Comparison of ENCODE assay signal across 1 cellular context in the genomic region with DNA sequence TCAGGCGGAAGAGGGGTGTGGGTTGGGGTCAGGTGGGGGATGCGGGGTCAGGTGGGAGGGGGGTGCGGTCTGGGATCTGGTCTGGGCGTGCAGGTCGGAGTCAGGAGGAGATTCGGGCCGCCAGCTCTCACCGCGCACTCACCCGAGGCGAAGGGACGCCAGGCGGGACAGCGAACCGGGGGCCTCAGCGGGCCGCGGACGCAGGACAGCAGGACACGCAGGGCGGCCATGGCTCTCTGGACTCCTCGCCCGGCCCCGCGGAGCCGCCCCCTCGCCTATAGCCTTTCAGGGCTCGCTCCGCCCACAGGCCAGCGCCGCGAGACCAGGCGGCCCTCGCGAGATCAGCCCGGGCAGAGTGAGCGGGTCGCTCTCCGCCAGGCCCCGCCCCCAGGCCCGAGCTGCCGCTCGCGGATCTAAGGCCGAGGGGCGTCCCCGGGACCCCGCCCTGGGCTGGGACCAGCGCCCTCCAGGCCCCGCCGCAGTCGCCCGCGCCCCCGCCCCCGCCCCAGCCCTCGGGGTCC.
A peak's percentile ranks its signal among the peaks of the same experiment; 100 is the strongest.
TF ChIP-seq lines count a peak whose summit lies in the region.

A gene (minus strand): TSS at position 251 of the 521 bp plus-strand sequence. CDS start 21 bp downstream, at position 230.

TF ChIP-seq in HEK293, 187 proteins besides CTCF, POLR2A, EP300 and RAD21 (continued from another document and continues in another):
- no peak for TF ChIP-seq ZNF571 (tag by site-specific recombination; IDR thresholded peaks at IDR 0.05)
- no peak for TF ChIP-seq ZNF416 (tag by site-specific recombination; IDR thresholded peaks at IDR 0.05)
- TF ChIP-seq OVOL3 (tag by site-specific recombination; IDR thresholded peaks at IDR 0.05) = no peak
- TF ChIP-seq ZNF660 (tag by site-specific recombination; IDR thresholded peaks at IDR 0.05) = no peak
- TF ChIP-seq ZNF350 (tag by site-specific recombination; IDR thresholded peaks at IDR 0.05) = no peak
- TF ChIP-seq, protein P1, sequence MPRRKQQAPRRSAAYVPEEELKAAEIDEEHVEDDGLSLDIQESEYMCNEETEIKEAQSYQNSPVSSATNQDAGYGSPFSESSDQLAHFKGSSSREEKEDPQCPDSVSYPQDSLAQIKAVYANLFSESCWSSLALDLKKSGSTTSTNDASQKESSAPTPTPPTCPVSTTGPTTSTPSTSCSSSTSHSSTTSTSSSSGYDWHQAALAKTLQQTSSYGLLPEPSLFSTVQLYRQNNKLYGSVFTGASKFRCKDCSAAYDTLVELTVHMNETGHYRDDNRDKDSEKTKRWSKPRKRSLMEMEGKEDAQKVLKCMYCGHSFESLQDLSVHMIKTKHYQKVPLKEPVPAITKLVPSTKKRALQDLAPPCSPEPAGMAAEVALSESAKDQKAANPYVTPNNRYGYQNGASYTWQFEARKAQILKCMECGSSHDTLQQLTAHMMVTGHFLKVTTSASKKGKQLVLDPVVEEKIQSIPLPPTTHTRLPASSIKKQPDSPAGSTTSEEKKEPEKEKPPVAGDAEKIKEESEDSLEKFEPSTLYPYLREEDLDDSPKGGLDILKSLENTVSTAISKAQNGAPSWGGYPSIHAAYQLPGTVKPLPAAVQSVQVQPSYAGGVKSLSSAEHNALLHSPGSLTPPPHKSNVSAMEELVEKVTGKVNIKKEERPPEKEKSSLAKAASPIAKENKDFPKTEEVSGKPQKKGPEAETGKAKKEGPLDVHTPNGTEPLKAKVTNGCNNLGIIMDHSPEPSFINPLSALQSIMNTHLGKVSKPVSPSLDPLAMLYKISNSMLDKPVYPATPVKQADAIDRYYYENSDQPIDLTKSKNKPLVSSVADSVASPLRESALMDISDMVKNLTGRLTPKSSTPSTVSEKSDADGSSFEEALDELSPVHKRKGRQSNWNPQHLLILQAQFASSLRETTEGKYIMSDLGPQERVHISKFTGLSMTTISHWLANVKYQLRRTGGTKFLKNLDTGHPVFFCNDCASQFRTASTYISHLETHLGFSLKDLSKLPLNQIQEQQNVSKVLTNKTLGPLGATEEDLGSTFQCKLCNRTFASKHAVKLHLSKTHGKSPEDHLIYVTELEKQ (tag by site-specific recombination; IDR thresholded peaks at IDR 0.05; ENCODE audit: borderline replicate concordance) = no peak
- peak; percentile 82; the same call in 1 of the 2 replicates for TF ChIP-seq ZBTB7A (tag by site-specific recombination; IDR thresholded peaks at IDR 0.05; ENCODE audit: low read depth)
- no peak for TF ChIP-seq ZNF311 (tag by site-specific recombination; IDR thresholded peaks at IDR 0.05; ENCODE audit: borderline replicate concordance)
- TF ChIP-seq ZNF24 (tag by site-specific recombination; IDR thresholded peaks at IDR 0.05) = no peak
- no peak for TF ChIP-seq IKZF3 (tag by site-specific recombination; IDR thresholded peaks at IDR 0.05)
- TF ChIP-seq, protein P2, sequence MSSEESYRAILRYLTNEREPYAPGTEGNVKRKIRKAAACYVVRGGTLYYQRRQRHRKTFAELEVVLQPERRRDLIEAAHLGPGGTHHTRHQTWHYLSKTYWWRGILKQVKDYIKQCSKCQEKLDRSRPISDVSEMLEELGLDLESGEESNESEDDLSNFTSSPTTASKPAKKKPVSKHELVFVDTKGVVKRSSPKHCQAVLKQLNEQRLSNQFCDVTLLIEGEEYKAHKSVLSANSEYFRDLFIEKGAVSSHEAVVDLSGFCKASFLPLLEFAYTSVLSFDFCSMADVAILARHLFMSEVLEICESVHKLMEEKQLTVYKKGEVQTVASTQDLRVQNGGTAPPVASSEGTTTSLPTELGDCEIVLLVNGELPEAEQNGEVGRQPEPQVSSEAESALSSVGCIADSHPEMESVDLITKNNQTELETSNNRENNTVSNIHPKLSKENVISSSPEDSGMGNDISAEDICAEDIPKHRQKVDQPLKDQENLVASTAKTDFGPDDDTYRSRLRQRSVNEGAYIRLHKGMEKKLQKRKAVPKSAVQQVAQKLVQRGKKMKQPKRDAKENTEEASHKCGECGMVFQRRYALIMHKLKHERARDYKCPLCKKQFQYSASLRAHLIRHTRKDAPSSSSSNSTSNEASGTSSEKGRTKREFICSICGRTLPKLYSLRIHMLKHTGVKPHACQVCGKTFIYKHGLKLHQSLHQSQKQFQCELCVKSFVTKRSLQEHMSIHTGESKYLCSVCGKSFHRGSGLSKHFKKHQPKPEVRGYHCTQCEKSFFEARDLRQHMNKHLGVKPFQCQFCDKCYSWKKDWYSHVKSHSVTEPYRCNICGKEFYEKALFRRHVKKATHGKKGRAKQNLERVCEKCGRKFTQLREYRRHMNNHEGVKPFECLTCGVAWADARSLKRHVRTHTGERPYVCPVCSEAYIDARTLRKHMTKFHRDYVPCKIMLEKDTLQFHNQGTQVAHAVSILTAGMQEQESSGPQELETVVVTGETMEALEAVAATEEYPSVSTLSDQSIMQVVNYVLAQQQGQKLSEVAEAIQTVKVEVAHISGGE (tag by site-specific recombination; conservative IDR thresholded peaks at IDR 0.05; ENCODE audit: low read depth) = no peak
- no peak for TF ChIP-seq ZNF707 (tag by site-specific recombination; IDR thresholded peaks at IDR 0.05)
- TF ChIP-seq ZNF214 (tag by site-specific recombination; IDR thresholded peaks at IDR 0.05; ENCODE audit: borderline replicate concordance) = no peak
- no peak for TF ChIP-seq ZNF274 (IDR thresholded peaks at IDR 0.05; ENCODE audit: low read length)
- TF ChIP-seq ZNF274 (tag by site-specific recombination; IDR thresholded peaks at IDR 0.05; ENCODE audit: borderline replicate concordance) = no peak
- TF ChIP-seq ZFHX2 (tag by site-specific recombination; conservative IDR thresholded peaks at IDR 0.05) = peak; percentile 72
- no peak for TF ChIP-seq ZNF341 (tag by site-specific recombination; IDR thresholded peaks at IDR 0.05; ENCODE audit: low read depth)
- TF ChIP-seq ZBTB8A (tag by site-specific recombination; IDR thresholded peaks at IDR 0.05) = peak; percentile 68; the same call in 1 of the 2 replicates
- TF ChIP-seq, protein P3, sequence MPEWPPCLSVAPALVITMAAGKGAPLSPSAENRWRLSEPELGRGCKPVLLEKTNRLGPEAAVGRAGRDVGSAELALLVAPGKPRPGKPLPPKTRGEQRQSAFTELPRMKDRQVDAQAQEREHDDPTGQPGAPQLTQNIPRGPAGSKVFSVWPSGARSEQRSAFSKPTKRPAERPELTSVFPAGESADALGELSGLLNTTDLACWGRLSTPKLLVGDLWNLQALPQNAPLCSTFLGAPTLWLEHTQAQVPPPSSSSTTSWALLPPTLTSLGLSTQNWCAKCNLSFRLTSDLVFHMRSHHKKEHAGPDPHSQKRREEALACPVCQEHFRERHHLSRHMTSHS (tag by site-specific recombination; IDR thresholded peaks at IDR 0.05) = no peak
- TF ChIP-seq, protein P4, sequence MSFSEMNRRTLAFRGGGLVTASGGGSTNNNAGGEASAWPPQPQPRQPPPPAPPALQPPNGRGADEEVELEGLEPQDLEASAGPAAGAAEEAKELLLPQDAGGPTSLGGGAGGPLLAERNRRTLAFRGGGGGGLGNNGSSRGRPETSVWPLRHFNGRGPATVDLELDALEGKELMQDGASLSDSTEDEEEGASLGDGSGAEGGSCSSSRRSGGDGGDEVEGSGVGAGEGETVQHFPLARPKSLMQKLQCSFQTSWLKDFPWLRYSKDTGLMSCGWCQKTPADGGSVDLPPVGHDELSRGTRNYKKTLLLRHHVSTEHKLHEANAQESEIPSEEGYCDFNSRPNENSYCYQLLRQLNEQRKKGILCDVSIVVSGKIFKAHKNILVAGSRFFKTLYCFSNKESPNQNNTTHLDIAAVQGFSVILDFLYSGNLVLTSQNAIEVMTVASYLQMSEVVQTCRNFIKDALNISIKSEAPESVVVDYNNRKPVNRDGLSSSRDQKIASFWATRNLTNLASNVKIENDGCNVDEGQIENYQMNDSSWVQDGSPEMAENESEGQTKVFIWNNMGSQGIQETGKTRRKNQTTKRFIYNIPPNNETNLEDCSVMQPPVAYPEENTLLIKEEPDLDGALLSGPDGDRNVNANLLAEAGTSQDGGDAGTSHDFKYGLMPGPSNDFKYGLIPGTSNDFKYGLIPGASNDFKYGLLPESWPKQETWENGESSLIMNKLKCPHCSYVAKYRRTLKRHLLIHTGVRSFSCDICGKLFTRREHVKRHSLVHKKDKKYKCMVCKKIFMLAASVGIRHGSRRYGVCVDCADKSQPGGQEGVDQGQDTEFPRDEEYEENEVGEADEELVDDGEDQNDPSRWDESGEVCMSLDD (tag by site-specific recombination; IDR thresholded peaks at IDR 0.05) = peak; percentile 77
- TF ChIP-seq, protein P5, sequence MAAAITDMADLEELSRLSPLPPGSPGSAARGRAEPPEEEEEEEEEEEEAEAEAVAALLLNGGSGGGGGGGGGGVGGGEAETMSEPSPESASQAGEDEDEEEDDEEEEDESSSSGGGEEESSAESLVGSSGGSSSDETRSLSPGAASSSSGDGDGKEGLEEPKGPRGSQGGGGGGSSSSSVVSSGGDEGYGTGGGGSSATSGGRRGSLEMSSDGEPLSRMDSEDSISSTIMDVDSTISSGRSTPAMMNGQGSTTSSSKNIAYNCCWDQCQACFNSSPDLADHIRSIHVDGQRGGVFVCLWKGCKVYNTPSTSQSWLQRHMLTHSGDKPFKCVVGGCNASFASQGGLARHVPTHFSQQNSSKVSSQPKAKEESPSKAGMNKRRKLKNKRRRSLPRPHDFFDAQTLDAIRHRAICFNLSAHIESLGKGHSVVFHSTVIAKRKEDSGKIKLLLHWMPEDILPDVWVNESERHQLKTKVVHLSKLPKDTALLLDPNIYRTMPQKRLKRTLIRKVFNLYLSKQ (tag by site-specific recombination; IDR thresholded peaks at IDR 0.05; ENCODE audit: borderline replicate concordance) = no peak
- no peak for TF ChIP-seq ZNF175 (tag by site-specific recombination; IDR thresholded peaks at IDR 0.05)
- no peak for TF ChIP-seq ZNF366 (tag by site-specific recombination; conservative IDR thresholded peaks at IDR 0.05)
- no peak; the same call in 1 of the 2 replicates for TF ChIP-seq ZBTB20 (tag by site-specific recombination; IDR thresholded peaks at IDR 0.05)
- no peak for TF ChIP-seq ZNF239 (tag by site-specific recombination; IDR thresholded peaks at IDR 0.05)
- TF ChIP-seq SP3 (tag by site-specific recombination; IDR thresholded peaks at IDR 0.05) = peak; percentile 93
- TF ChIP-seq HOXD13 (CRISPR knock-in tag; IDR thresholded peaks at IDR 0.05; ENCODE audit: borderline replicate concordance) = no peak
- no peak for TF ChIP-seq ZNF132 (tag by site-specific recombination; IDR thresholded peaks at IDR 0.05; ENCODE audit: borderline replicate concordance)
- TF ChIP-seq ZFP3 (tag by site-specific recombination; IDR thresholded peaks at IDR 0.05; ENCODE audit: low read depth) = no peak
- TF ChIP-seq TRIM28 (IDR thresholded peaks at IDR 0.05; ENCODE audit: borderline replicate concordance, low read length) = no peak
- TF ChIP-seq, protein P6, sequence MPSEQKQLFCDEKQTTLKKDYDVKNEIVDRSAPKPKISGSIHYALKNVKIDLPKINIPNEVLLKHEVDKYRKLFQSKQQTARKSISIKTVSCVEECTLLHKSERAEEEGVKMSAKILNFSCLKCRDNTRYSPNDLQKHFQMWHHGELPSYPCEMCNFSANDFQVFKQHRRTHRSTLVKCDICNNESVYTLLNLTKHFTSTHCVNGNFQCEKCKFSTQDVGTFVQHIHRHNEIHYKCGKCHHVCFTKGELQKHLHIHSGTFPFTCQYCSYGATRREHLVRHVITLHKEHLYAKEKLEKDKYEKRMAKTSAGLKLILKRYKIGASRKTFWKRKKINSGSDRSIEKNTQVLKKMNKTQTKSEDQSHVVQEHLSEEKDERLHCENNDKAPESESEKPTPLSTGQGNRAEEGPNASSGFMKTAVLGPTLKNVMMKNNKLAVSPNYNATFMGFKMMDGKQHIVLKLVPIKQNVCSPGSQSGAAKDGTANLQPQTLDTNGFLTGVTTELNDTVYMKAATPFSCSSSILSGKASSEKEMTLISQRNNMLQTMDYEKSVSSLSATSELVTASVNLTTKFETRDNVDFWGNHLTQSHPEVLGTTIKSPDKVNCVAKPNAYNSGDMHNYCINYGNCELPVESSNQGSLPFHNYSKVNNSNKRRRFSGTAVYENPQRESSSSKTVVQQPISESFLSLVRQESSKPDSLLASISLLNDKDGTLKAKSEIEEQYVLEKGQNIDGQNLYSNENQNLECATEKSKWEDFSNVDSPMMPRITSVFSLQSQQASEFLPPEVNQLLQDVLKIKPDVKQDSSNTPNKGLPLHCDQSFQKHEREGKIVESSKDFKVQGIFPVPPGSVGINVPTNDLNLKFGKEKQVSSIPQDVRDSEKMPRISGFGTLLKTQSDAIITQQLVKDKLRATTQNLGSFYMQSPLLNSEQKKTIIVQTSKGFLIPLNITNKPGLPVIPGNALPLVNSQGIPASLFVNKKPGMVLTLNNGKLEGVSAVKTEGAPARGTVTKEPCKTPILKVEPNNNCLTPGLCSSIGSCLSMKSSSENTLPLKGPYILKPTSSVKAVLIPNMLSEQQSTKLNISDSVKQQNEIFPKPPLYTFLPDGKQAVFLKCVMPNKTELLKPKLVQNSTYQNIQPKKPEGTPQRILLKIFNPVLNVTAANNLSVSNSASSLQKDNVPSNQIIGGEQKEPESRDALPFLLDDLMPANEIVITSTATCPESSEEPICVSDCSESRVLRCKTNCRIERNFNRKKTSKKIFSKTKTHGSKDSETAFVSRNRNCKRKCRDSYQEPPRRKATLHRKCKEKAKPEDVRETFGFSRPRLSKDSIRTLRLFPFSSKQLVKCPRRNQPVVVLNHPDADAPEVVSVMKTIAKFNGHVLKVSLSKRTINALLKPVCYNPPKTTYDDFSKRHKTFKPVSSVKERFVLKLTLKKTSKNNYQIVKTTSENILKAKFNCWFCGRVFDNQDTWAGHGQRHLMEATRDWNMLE (tag by site-specific recombination; conservative IDR thresholded peaks at IDR 0.05; ENCODE audit: low read depth) = no peak
- TF ChIP-seq GLIS2 (tag by site-specific recombination; IDR thresholded peaks at IDR 0.05) = peak; percentile 31; the same call in 1 of the 2 replicates
- TF ChIP-seq MZF1 (tag by site-specific recombination; IDR thresholded peaks at IDR 0.05; ENCODE audit: borderline replicate concordance) = no peak
- TF ChIP-seq ZNF146 (tag by site-specific recombination; IDR thresholded peaks at IDR 0.05) = no peak
- no peak for TF ChIP-seq ZNF654 (tag by site-specific recombination; IDR thresholded peaks at IDR 0.05; ENCODE audit: low read depth)
- TF ChIP-seq SCRT1 (tag by site-specific recombination; IDR thresholded peaks at IDR 0.05; ENCODE audit: borderline replicate concordance) = no peak
- TF ChIP-seq ZFP37 (tag by site-specific recombination; IDR thresholded peaks at IDR 0.05) = no peak
- TF ChIP-seq REPIN1 (tag by site-specific recombination; IDR thresholded peaks at IDR 0.05; ENCODE audit: low read depth) = no peak
- no peak for TF ChIP-seq ZNF548 (tag by site-specific recombination; IDR thresholded peaks at IDR 0.05)
- no peak for TF ChIP-seq ZNF221 (tag by site-specific recombination; IDR thresholded peaks at IDR 0.05; ENCODE audit: borderline replicate concordance)
- TF ChIP-seq ZNF610 (tag by site-specific recombination; IDR thresholded peaks at IDR 0.05; ENCODE audit: borderline replicate concordance) = 0 out of 2 replicates have a peak, but pooled peaks have one; percentile 45
- TF ChIP-seq, protein P7, sequence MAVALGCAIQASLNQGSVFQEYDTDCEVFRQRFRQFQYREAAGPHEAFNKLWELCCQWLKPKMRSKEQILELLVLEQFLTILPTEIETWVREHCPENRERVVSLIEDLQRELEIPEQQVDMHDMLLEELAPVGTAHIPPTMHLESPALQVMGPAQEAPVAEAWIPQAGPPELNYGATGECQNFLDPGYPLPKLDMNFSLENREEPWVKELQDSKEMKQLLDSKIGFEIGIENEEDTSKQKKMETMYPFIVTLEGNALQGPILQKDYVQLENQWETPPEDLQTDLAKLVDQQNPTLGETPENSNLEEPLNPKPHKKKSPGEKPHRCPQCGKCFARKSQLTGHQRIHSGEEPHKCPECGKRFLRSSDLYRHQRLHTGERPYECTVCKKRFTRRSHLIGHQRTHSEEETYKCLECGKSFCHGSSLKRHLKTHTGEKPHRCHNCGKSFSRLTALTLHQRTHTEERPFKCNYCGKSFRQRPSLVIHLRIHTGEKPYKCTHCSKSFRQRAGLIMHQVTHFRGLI (tag by site-specific recombination; IDR thresholded peaks at IDR 0.05) = no peak
